Comparison of ENCODE assay signal across 9 cellular contexts in genomic region chr3:186519021-186519658, GRCh38. TPM values are rescaled to one million over a fixed set of nuclear protein-coding genes. Genes with fewer than 3 reads are reported as not detected.
A peak's percentile ranks its signal among the peaks of the same experiment; 100 is the strongest.
DNase-seq lines count a peak whose midpoint lies in the region; ATAC-seq and TF ChIP-seq lines count a peak whose summit lies in the region.
"Had no signal": no experiment of that assay in that cellular context is flagged by ENCODE, and none has a peak within 500 bp of the region (broad histone marks: within the 10 kb centered on the region; RNA-seq: fewer than 3 reads in every experiment).

No MANE protein-coding gene starts in this region.

- peak overlapping the region; percentile 60 for H3K9ac ChIP-seq in OCI-LY3 (ENCODE audit: low read length)

- DNase-seq in activated naive CD4-positive, alpha-beta T cell treated with Interleukin-2 at 50 U/mL for 16 hours: peak; percentile 72
- peak; percentile 69 for DNase-seq in stimulated activated CD8-positive, alpha-beta memory T cell treated with anti-CD3 and anti-CD28 coated beads, Interleukin-4, amount 100 ng/mL, for 48 hours
- DNase-seq in OCI-M1 (lab: John Stamatoyannopoulos, UW): no peak
- no peak for DNase-seq in BE2C
- DNase-seq: H9 had no signal

- TF ChIP-seq CTCF in OCI-LY3 (IDR thresholded peaks at IDR 0.05; ENCODE audit: low read depth, low read length): no peak
- no peak for TF ChIP-seq CTCF in BE2C (IDR thresholded peaks at IDR 0.05; ENCODE audit: low read depth, low read length)

- H4K20me1 ChIP-seq in OCI-LY3 (ENCODE audit: insufficient read depth, low read length): no peaks in the 10 kb centered on the region

- H2AFZ ChIP-seq in OCI-LY3 (ENCODE audit: low read depth, low read length): no peak overlapping the region; the same call in 1 of the 2 replicates

- H3K4me1 ChIP-seq in OCI-LY3 (ENCODE audit: low read length) (peaks cover 83% of the 10 kb centered on the region), BE2C (peaks cover 1% of the 10 kb centered on the region; the same call in 1 of the 2 replicates)

- H3K4me3 ChIP-seq in OCI-LY3 (ENCODE audit: low read length) (peak overlapping the region; percentile 0; the same call in 1 of the 2 replicates), BE2C (ENCODE audit: low read depth, low read length) (no peak overlapping the region)

- ATAC-seq in GM19351 (IDR thresholded peaks at IDR 0.05; ENCODE audit: unreplicated experiment): peak; percentile 39
- ATAC-seq in GM19328 (IDR thresholded peaks at IDR 0.05; ENCODE audit: unreplicated experiment): no peak
- ATAC-seq in HG03457 (IDR thresholded peaks at IDR 0.05; ENCODE audit: unreplicated experiment): no peak

- H3K36me3 ChIP-seq in OCI-LY3 (replicated peaks; ENCODE audit: low read depth, low read length): no peaks in the 10 kb centered on the region
- no peaks in the 10 kb centered on the region for H3K36me3 ChIP-seq in BE2C

- no peaks in the 10 kb centered on the region for H3K79me2 ChIP-seq in OCI-LY3 (ENCODE audit: low read length)

- H3K27ac ChIP-seq in OCI-LY3 (ENCODE audit: low read length): peak overlapping the region; percentile 85

- H3K27me3 ChIP-seq in OCI-LY3 (ENCODE audit: low read depth, low read length): no peaks in the 10 kb centered on the region
- no peaks in the 10 kb centered on the region for H3K27me3 ChIP-seq in BE2C

- peak overlapping the region; percentile 70 for H3K4me2 ChIP-seq in OCI-LY3 (ENCODE audit: low read length)

- H3K9me3 ChIP-seq in OCI-LY3 (ENCODE audit: insufficient read depth, low read length) (no peaks in the 10 kb centered on the region), BE2C (no peaks in the 10 kb centered on the region)

RNA-seq across cellular contexts. Expression of gene CRYGS, which starts 25.0 kb away (rescaled TPM):
- 16.2 TPM for polyA plus RNA-seq in BE2C (2012; ENCODE audit: insufficient read depth, insufficient read length, low read depth)

RNA-seq across cellular contexts. Expression of gene TBCCD1, which starts 48.0 kb away (rescaled TPM):
- polyA plus RNA-seq in BE2C (2012; ENCODE audit: insufficient read depth, insufficient read length, low read depth): 14.2 TPM

RNA-seq across cellular contexts. Expression of gene DNAJB11, which starts 51.4 kb away (rescaled TPM):
- polyA plus RNA-seq in BE2C (2012; ENCODE audit: insufficient read depth, insufficient read length, low read depth): 156 TPM

Comparison
In these comparisons a context has a peak if more than half of its experiments do, and no peak if none do; other contexts are left out.
1. DNase-seq: peak in activated naive CD4-positive, alpha-beta T cell treated with Interleukin-2 at 50 U/mL for 16 hours (single experiment) and stimulated activated CD8-positive, alpha-beta memory T cell treated with anti-CD3 and anti-CD28 coated beads, Interleukin-4, amount 100 ng/mL, for 48 hours (single experiment); none in OCI-M1 (single experiment) and BE2C (single experiment).